23 cellular contexts compared by ENCODE assay signal in the genomic region with DNA sequence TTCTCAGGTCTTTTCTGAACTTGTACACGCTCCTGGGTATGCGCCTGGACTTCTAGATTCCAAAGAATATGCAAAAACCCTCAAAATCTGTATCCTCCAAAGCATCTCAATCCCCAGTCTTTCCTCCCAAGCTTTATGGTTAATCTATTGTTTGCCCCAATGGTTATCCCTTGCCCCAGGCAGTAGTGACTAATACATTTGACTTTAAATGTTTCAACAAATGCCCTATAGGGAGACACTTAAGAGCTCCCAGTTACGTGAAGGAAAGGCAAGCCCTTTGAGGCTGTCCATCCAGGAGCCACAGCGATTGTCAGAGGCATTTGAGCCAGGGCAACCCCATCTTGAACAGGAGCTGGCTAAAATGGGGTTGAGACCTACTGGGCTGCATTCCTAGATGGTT. TPM values are rescaled to one million over a fixed set of nuclear protein-coding genes. Genes with fewer than 3 reads are reported as not detected.
"Had no signal": no experiment of that assay in that cellular context is flagged by ENCODE, and none has a peak within 500 bp of the region (broad histone marks: within the 10 kb centered on the region; RNA-seq: fewer than 3 reads in every experiment).

No MANE protein-coding gene starts in this region.

- H3K4me2 ChIP-seq: KMS-11 had no signal

- DNase-seq: activated B cell treated with CpG ODN at 0.5 μM for 24 hours; activated CD4-positive, alpha-beta memory T cell treated with anti-CD3 and anti-CD28 coated beads for 36 hours; activated CD4-positive, alpha-beta T cell treated with anti-CD3 and anti-CD28 coated beads for 1 hour; activated CD4-positive, alpha-beta T cell treated with anti-CD3 and anti-CD28 coated beads, Interleukin-2, amount 10 ng/mL, durations not matched to agents 24 days and 14 days; activated CD8-positive, alpha-beta memory T cell treated with anti-CD3 and anti-CD28 coated beads for 24 hours; activated naive CD8-positive, alpha-beta T cell treated with anti-CD3 and anti-CD28 coated beads, Interleukin-2, amount 10 ng/mL, durations not matched to agents 7 days and 5 days; activated T-cell treated with anti-CD3 and anti-CD28 coated beads, Interleukin-2, amount 50 U/mL, for 4 hours; adrenal gland; anterior cingulate cortex; central memory CD4-positive, alpha-beta T cell; MG63; MV-4-11; NCI-H1092 treated with DMSO at 0.1 percent for 48 hours; NCI-H1436; NCI-H1694 treated with DMSO at 0.1 percent for 48 hours; NCI-H2029 treated with DMSO at 0.1 percent for 48 hours; NCI-H446; NCI-H524; Right ventricle myocardium superior; T-helper 17 cell; T-helper 9 cell had no signal

- H3K4me3 ChIP-seq: adrenal gland, breast epithelium, MG63 had no signal

- H3K4me1 ChIP-seq: adrenal gland, breast epithelium had no signal

- ATAC-seq: activated T-cell treated with anti-CD3 and anti-CD28 coated beads, Interleukin-2, amount 50 U/mL, for 4 hours; T-helper 17 cell had no signal

- H3K9ac ChIP-seq: KMS-11 had no signal

- H3K36me3 ChIP-seq: adrenal gland, breast epithelium, MG63 had no signal

- H3K27ac Mint-ChIP-seq: activated B cell treated with CpG ODN at 0.5 μM for 24 hours; activated CD4-positive, alpha-beta memory T cell treated with anti-CD3 and anti-CD28 coated beads for 36 hours; activated CD4-positive, alpha-beta T cell treated with anti-CD3 and anti-CD28 coated beads, Interleukin-2, amount 10 ng/mL, durations not matched to agents 24 days and 14 days; activated naive CD8-positive, alpha-beta T cell treated with anti-CD3 and anti-CD28 coated beads, Interleukin-2, amount 10 ng/mL, durations not matched to agents 7 days and 5 days; T-helper 17 cell had no signal

- H3K27me3 Mint-ChIP-seq: activated CD4-positive, alpha-beta T cell treated with anti-CD3 and anti-CD28 coated beads, Interleukin-2, amount 10 ng/mL, durations not matched to agents 24 days and 14 days had no signal

- H3K4me1 Mint-ChIP-seq: activated B cell treated with CpG ODN at 0.5 μM for 24 hours; activated CD4-positive, alpha-beta T cell treated with anti-CD3 and anti-CD28 coated beads, Interleukin-2, amount 10 ng/mL, durations not matched to agents 24 days and 14 days; activated naive CD8-positive, alpha-beta T cell treated with anti-CD3 and anti-CD28 coated beads, Interleukin-2, amount 10 ng/mL, durations not matched to agents 7 days and 5 days; T-helper 17 cell had no signal

- H3K27me3 ChIP-seq: adrenal gland, breast epithelium, MG63 had no signal

- H3K27ac ChIP-seq: adrenal gland, breast epithelium, KMS-11 had no signal

- H3K4me3 Mint-ChIP-seq: activated B cell treated with CpG ODN at 0.5 μM for 24 hours; activated CD4-positive, alpha-beta memory T cell treated with anti-CD3 and anti-CD28 coated beads for 36 hours; activated CD4-positive, alpha-beta T cell treated with anti-CD3 and anti-CD28 coated beads, Interleukin-2, amount 10 ng/mL, durations not matched to agents 24 days and 14 days; activated naive CD8-positive, alpha-beta T cell treated with anti-CD3 and anti-CD28 coated beads, Interleukin-2, amount 10 ng/mL, durations not matched to agents 7 days and 5 days; activated T-cell treated with anti-CD3 and anti-CD28 coated beads, Interleukin-2, amount 50 U/mL, for 4 hours; T-helper 17 cell had no signal

RNA-seq across cellular contexts. Expression of a gene that starts 12.7 kb away (rescaled TPM):
- total RNA-seq: activated B cell treated with CpG ODN at 0.5 μM for 24 hours; activated CD4-positive, alpha-beta memory T cell treated with anti-CD3 and anti-CD28 coated beads for 36 hours; activated CD4-positive, alpha-beta T cell treated with anti-CD3 and anti-CD28 coated beads, Interleukin-2, amount 10 ng/mL, durations not matched to agents 24 days and 14 days; activated naive CD8-positive, alpha-beta T cell treated with anti-CD3 and anti-CD28 coated beads, Interleukin-2, amount 10 ng/mL, durations not matched to agents 7 days and 5 days; activated T-cell treated with anti-CD3 and anti-CD28 coated beads, Interleukin-2, amount 50 U/mL, for 4 hours; adrenal gland; breast epithelium; Right ventricle myocardium superior; T-helper 17 cell had no signal
- polyA plus RNA-seq: adrenal gland had no signal
